In the genomic region with DNA sequence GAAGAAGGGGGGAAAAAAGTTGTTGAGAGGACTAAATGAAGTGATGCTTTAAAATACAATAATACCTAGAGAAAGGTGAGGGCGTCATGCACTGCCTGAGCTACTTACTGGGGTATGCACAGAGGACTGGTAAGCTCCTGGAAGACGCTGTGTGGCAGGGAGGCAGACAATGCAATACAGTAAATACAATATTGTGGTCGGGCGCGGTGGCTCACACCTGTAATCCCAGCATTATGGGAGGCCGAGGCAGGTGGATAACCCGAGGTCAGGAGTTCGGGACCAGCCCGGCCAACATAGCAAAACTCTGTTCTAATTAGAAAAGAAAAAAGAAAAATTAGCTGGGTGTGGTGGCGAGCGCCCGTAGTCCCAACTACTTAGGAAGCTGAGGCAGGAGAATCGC, we compare ENCODE assay signal across 10 cellular contexts. TPM values are rescaled to one million over a fixed set of nuclear protein-coding genes. Genes with fewer than 3 reads are reported as not detected.
DNase-seq lines count a peak whose midpoint lies in the region; FAIRE-seq and TF ChIP-seq lines count a peak whose summit lies in the region.
"Had no signal": no experiment of that assay in that cellular context is flagged by ENCODE, and none has a peak within 500 bp of the region (broad histone marks: within the 10 kb centered on the region; RNA-seq: fewer than 3 reads in every experiment).

No MANE protein-coding gene starts in this region.

- H4K91ac ChIP-seq in neuronal stem cell (ENCODE audit: low read depth, low read length, poor library complexity) = no peak overlapping the region

- TF ChIP-seq CTCF in BE2C (IDR thresholded peaks at IDR 0.05; ENCODE audit: low read depth, low read length) = no peak
- TF ChIP-seq CTCF in endothelial cell of umbilical vein (IDR thresholded peaks at IDR 0.05; ENCODE audit: extremely low read depth in 1 of 2, insufficient read depth in 1 of 2, low read depth in 1 of 2, low read length in 2 of 2) = no peak
- no peak for TF ChIP-seq CTCF in RWPE1 (conservative IDR thresholded peaks at IDR 0.05; ENCODE audit: low read depth)

- POLR2A ChIA-PET in endothelial cell of umbilical vein (lab: Charles Lee) = no interaction called here
- POLR2A ChIA-PET in RWPE1 (lab: Yijun Ruan, JAX; ENCODE audit: low non-redundant PET) = no interaction called here

- no peaks in the 10 kb centered on the region for H3K36me3 ChIP-seq in BE2C
- H3K36me3 ChIP-seq in NT2/D1 (ENCODE audit: insufficient read depth, insufficient read length, low read length) = no peaks in the 10 kb centered on the region
- H3K36me3 ChIP-seq in endothelial cell of umbilical vein (ENCODE audit: control insufficient read depth in 2 of 2, extremely low read depth in 1 of 2, insufficient read depth in 2 of 2, low read length in 2 of 2) = no peaks in the 10 kb centered on the region
- no peaks in the 10 kb centered on the region for H3K36me3 ChIP-seq in neuronal stem cell (replicated peaks in 1 of 2; ENCODE audit: control insufficient read depth in 2 of 2, insufficient read depth in 2 of 2, low read length in 2 of 2)
- H3K36me3 ChIP-seq: SJSA1 had no signal

- peak overlapping the region; percentile 77 for H3K4me2 ChIP-seq in endothelial cell of umbilical vein (ENCODE audit: insufficient read depth, low read length)
- H3K4me2 ChIP-seq in neuronal stem cell (ENCODE audit: insufficient read depth, low read length, poor library complexity, severe bottlenecking) = peak overlapping the region; percentile 71

- no peak overlapping the region for H2BK120ac ChIP-seq in neuronal stem cell (ENCODE audit: low read depth, low read length)

- no peaks in the 10 kb centered on the region for H3K9me1 ChIP-seq in endothelial cell of umbilical vein (replicated peaks; ENCODE audit: control insufficient read depth, extremely low read depth, insufficient read depth, low read length)

- no peak overlapping the region for H3K23ac ChIP-seq in neuronal stem cell (ENCODE audit: low read depth, low read length, poor library complexity)

- no peak overlapping the region for H2AK5ac ChIP-seq in neuronal stem cell (ENCODE audit: low read depth, low read length)

- no peak overlapping the region for H2BK12ac ChIP-seq in neuronal stem cell (ENCODE audit: low read length)

- CTCF ChIA-PET in endothelial cell of umbilical vein (lab: Charles Lee) (no interaction called here), RWPE1 (lab: Yijun Ruan, JAX) (no interaction called here)

- no peak overlapping the region for H3K27ac ChIP-seq in endothelial cell of umbilical vein (ENCODE audit: insufficient read depth, low read depth, low read length)
- no peak overlapping the region for H3K27ac ChIP-seq in neuronal stem cell (replicated peaks; ENCODE audit: low read length)
- no peak overlapping the region for H3K27ac ChIP-seq in RWPE1
- H3K27ac ChIP-seq: epithelial cell of prostate, SJSA1 had no signal

- peak overlapping the region; percentile 69 for H2AFZ ChIP-seq in endothelial cell of umbilical vein (ENCODE audit: low read depth, low read length)
- peak overlapping the region; percentile 93 for H2AFZ ChIP-seq in neuronal stem cell (ENCODE audit: low read length)

- H2BK5ac ChIP-seq in neuronal stem cell (ENCODE audit: low read length) = no peak overlapping the region

- FAIRE-seq in endothelial cell of umbilical vein (lab: Jason Lieb, UNC) (no peak), RCC 7860 (lab: Jason Lieb, UNC) (no peak)

- H3K4me1 ChIP-seq in BE2C = 0 out of 2 replicates have a peak, but pooled peaks cover 3% of the 10 kb centered on the region
- no peaks in the 10 kb centered on the region for H3K4me1 ChIP-seq in NT2/D1 (ENCODE audit: insufficient read depth, insufficient read length)
- H3K4me1 ChIP-seq in endothelial cell of umbilical vein (ENCODE audit: control insufficient read depth, extremely low read depth, insufficient read depth, low read length) = peaks cover 8% of the 10 kb centered on the region
- H3K4me1 ChIP-seq in neuronal stem cell (ENCODE audit: control insufficient read depth in 2 of 2, insufficient read depth in 1 of 2, low read depth in 1 of 2, low read length in 2 of 2) = peaks cover 3 to 11% of the 10 kb centered on the region in 2 donors

- intact Hi-C loops in endothelial cell of umbilical vein (cut with micrococcal nuclease) = loop anchor here (1.0 kb wide), 1 partner anchor 117 kb away; no protein-coding TSS in a partner anchor

- no peaks in the 10 kb centered on the region for H4K20me1 ChIP-seq in endothelial cell of umbilical vein (replicated peaks; ENCODE audit: control insufficient read depth, extremely low read depth, insufficient read depth, low read length)

- no peak overlapping the region for H4K8ac ChIP-seq in neuronal stem cell (ENCODE audit: low read depth, low read length)

- H3K79me1 ChIP-seq in neuronal stem cell (ENCODE audit: low read depth, low read length) = peaks cover 1% of the 10 kb centered on the region

- no TSS peak for BruUV-seq in endothelial cell of umbilical vein (replicated peaks; lab: Mats Ljungman, UMichigan)

- peaks cover 18% of the 10 kb centered on the region for H3K27me3 ChIP-seq in BE2C
- H3K27me3 ChIP-seq in NT2/D1 (ENCODE audit: insufficient read depth, insufficient read length) = peaks cover 35% of the 10 kb centered on the region
- H3K27me3 ChIP-seq in endothelial cell of umbilical vein (ENCODE audit: control insufficient read depth in 2 of 2, insufficient read depth in 2 of 2, low read length in 2 of 2) = peaks cover 6 to 13% of the 10 kb centered on the region in 2 experiments
- H3K27me3 ChIP-seq in neuronal stem cell (ENCODE audit: control insufficient read depth in 3 of 3, insufficient read depth in 3 of 3, low read depth in 1 of 3, low read length in 3 of 3) = peaks cover 0 to 62% (median 20%) of the 10 kb centered on the region in 3 experiments
- H3K27me3 ChIP-seq: SJSA1 had no signal

- H3K18ac ChIP-seq in neuronal stem cell (ENCODE audit: low read length) = no peak overlapping the region

- dilution Hi-C loops in endothelial cell of umbilical vein (cut with MboI; ENCODE audit: extremely low pct_ligation_motif_present, low sequenced_read_pairs) = no loop called here

- TF ChIP-seq POLR2A in endothelial cell of umbilical vein (IDR thresholded peaks at IDR 0.05; ENCODE audit: low read depth, low read length) = no peak

- no peaks in the 10 kb centered on the region for H3K9me3 ChIP-seq in BE2C
- H3K9me3 ChIP-seq in NT2/D1 (ENCODE audit: insufficient read depth, low read length) = no peaks in the 10 kb centered on the region
- H3K9me3 ChIP-seq in endothelial cell of umbilical vein (replicated peaks; ENCODE audit: control insufficient read depth, insufficient read depth, low read length) = no peaks in the 10 kb centered on the region
- H3K9me3 ChIP-seq in neuronal stem cell (replicated peaks in 1 of 2; ENCODE audit: control insufficient read depth in 2 of 2, insufficient read depth in 1 of 2, low read depth in 1 of 2, low read length in 2 of 2) = no peaks in the 10 kb centered on the region
- H3K9me3 ChIP-seq: SJSA1 had no signal

- H3K4ac ChIP-seq in neuronal stem cell (ENCODE audit: low read length) = no peak overlapping the region

- H3K9ac ChIP-seq in NT2/D1 (ENCODE audit: insufficient read length, low read depth) (peak overlapping the region; percentile 42), endothelial cell of umbilical vein (replicated peaks; ENCODE audit: extremely low read depth, insufficient read depth, low read length) (no peak overlapping the region), neuronal stem cell (ENCODE audit: low read depth, low read length, poor library complexity) (no peak overlapping the region)

- DNase-seq in BE2C (no peak), NT2/D1 (ENCODE audit: low read depth, low spot score) (no peak), endothelial cell of umbilical vein (ENCODE audit: low read depth, low spot score) (no peak), neuronal stem cell (ENCODE audit: low spot score) (no peak), RWPE1 (ENCODE audit: low spot score) (no peak), germinal center (ENCODE audit: low spot score) (no peak), cerebellum (ENCODE audit: low spot score) (no peak), RCC 7860 (ENCODE audit: low spot score) (no peak)

- H2BK15ac ChIP-seq in neuronal stem cell (ENCODE audit: low read length) = no peak overlapping the region

- no peaks in the 10 kb centered on the region for H3K79me2 ChIP-seq in endothelial cell of umbilical vein (ENCODE audit: control insufficient read depth, insufficient read depth, low read length)

- H3K4me3 ChIP-seq in BE2C (ENCODE audit: low read depth, low read length) = peak overlapping the region; percentile 38
- peak overlapping the region; percentile 67 for H3K4me3 ChIP-seq in NT2/D1 (ENCODE audit: insufficient read length, low read depth)
- peak overlapping the region in 2 of 3 experiments; percentile 19 to 41 for H3K4me3 ChIP-seq in endothelial cell of umbilical vein (replicated peaks in 1 of 3; ENCODE audit: insufficient read depth in 1 of 3, low read depth in 1 of 3, low read length in 3 of 3)
- peak overlapping the region in 1 of 2 donors; percentile 51 for H3K4me3 ChIP-seq in neuronal stem cell (ENCODE audit: low read length in 2 of 2)

- no CpG with 5 or more reads among the region's 13 CpGs for WGBS in neuronal stem cell (ENCODE audit: extremely low coverage in 2 of 2, insufficient read length in 2 of 2, insufficient replicate concordance in 1 of 2), 2 donors

- no peak overlapping the region for H3K14ac ChIP-seq in neuronal stem cell (ENCODE audit: low read length)

RNA-seq across cellular contexts. Expression of a gene that starts 0.7 kb away (rescaled TPM):
- 0.94 TPM for polyA plus RNA-seq in BE2C (2012; ENCODE audit: insufficient read depth, insufficient read length, low read depth)
- total RNA-seq in endothelial cell of umbilical vein (2.4 and 3.5 TPM in 2 replicates), cerebellum (15.2 TPM)
- polyA plus RNA-seq in endothelial cell of umbilical vein = 0.19 and 1.4 TPM in 2 replicates
- 0.50 and 0.56 TPM in 2 replicates for polyA plus RNA-seq in endothelial cell of umbilical vein (2011; cell fraction: cytosol; rRNA removed)
- polyA plus RNA-seq in endothelial cell of umbilical vein (2011; cell fraction: nucleus; rRNA removed) = 2.4 and 3.1 TPM in 2 replicates
- polyA plus RNA-seq in endothelial cell of umbilical vein (2012) = 0.57 and 0.74 TPM in 2 replicates
- 0.30 and 1.1 TPM in 2 replicates for polyA minus RNA-seq in endothelial cell of umbilical vein
- polyA minus RNA-seq in endothelial cell of umbilical vein (2011; cell fraction: cytosol; rRNA and poly(A)+ RNA removed) = not detected
- 2.5 and 4.9 TPM in 2 replicates for polyA minus RNA-seq in endothelial cell of umbilical vein (2011; cell fraction: nucleus; rRNA and poly(A)+ RNA removed)
- polyA plus RNA-seq in neuronal stem cell (2013, experiment 1 of 2) = 13.8 TPM
- 13.5 TPM for polyA plus RNA-seq in neuronal stem cell (2013, experiment 2 of 2)

RNA-seq across cellular contexts. Expression of a gene that starts 43.6 kb away (rescaled TPM):
- not detected for polyA plus RNA-seq in BE2C (2012; ENCODE audit: insufficient read depth, insufficient read length, low read depth)
- not detected in 2 replicates for total RNA-seq in endothelial cell of umbilical vein
- polyA plus RNA-seq in endothelial cell of umbilical vein = not detected in 2 replicates
- not detected in 2 replicates for polyA plus RNA-seq in endothelial cell of umbilical vein (2011; cell fraction: cytosol; rRNA removed)
- polyA plus RNA-seq in endothelial cell of umbilical vein (2011; cell fraction: nucleus; rRNA removed) = not detected in 2 replicates
- polyA plus RNA-seq in endothelial cell of umbilical vein (2012) = not detected in 2 replicates
- not detected in 2 replicates for polyA minus RNA-seq in endothelial cell of umbilical vein
- polyA minus RNA-seq in endothelial cell of umbilical vein (2011; cell fraction: cytosol; rRNA and poly(A)+ RNA removed) = not detected
- polyA minus RNA-seq in endothelial cell of umbilical vein (2011; cell fraction: nucleus; rRNA and poly(A)+ RNA removed) = not detected in 2 replicates
- polyA plus RNA-seq in neuronal stem cell (2013, experiment 1 of 2) = not detected
- polyA plus RNA-seq in neuronal stem cell (2013, experiment 2 of 2) = not detected
- total RNA-seq in cerebellum = not detected
- total RNA-seq: SJSA1 had no signal
